In the genomic region with DNA sequence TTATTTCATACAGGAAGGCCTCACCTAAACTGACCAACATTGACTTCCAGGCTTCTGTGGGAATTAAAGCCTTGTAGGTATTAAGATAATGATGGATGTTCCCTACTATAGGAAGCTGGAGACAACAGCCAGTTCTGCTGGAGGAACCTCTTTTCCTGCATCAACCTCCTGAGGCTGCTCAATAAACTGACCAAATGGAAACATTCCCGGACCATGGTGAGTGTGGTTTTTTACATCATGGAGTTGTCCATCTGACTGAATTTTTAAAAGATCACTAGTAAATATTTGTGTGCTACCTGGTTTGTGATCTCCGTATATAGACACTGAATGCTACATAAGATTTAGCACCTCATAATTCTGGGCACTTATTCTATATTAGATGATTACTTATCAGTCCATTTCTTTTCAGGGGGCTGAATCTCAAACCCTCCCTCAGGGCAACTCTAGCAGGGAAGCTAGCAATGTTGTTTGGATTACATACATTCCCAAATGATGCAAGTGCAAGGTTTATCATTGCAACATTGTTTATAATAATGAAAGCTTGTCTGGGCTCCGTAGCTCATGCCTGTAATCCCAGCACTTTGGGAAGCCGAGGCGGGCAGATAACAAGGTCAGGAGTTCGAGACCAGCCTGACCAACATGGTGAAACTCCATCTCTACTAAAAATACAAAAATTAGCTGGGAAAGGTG, we compare ENCODE assay signal across 14 cellular contexts. TPM values are rescaled to one million over a fixed set of nuclear protein-coding genes. Genes with fewer than 3 reads are reported as not detected.
DNase-seq lines count a peak whose midpoint lies in the region; TF ChIP-seq lines count a peak whose summit lies in the region.
"Had no signal": no experiment of that assay in that cellular context is flagged by ENCODE, and none has a peak within 500 bp of the region (broad histone marks: within the 10 kb centered on the region; RNA-seq: fewer than 3 reads in every experiment).

No MANE protein-coding gene starts in this region.

- H2BK5ac ChIP-seq in trophoblast cell (ENCODE audit: low read depth, low read length, poor library complexity) = no peak overlapping the region

- H3K27ac ChIP-seq in MM.1S (ENCODE audit: low read length) (no peak overlapping the region), trophoblast cell (ENCODE audit: low read depth, low read length) (peak overlapping the region; percentile 41)
- H3K27ac ChIP-seq: BLaER1 treated with 17β-estradiol and CSF1 and Interleukin-3, amounts not matched to agents 10 nM and 100 nM had no signal

- H2AFZ ChIP-seq in MM.1S (ENCODE audit: low read length) (no peak overlapping the region), trophoblast cell (ENCODE audit: insufficient read depth, low read length, poor library complexity) (no peak overlapping the region)

- H3K27me3 ChIP-seq in MM.1S (replicated peaks; ENCODE audit: insufficient read depth, low read length) (no peaks in the 10 kb centered on the region), trophoblast cell (ENCODE audit: insufficient read depth, low read length) (no peaks in the 10 kb centered on the region)
- H3K27me3 ChIP-seq: BLaER1 treated with 17β-estradiol and CSF1 and Interleukin-3, amounts not matched to agents 10 nM and 100 nM had no signal

- H3K23ac ChIP-seq in trophoblast cell (ENCODE audit: low read length) = no peak overlapping the region

- H4K20me1 ChIP-seq in MM.1S (ENCODE audit: insufficient read depth, low read length) = no peaks in the 10 kb centered on the region
- H4K20me1 ChIP-seq: BLaER1 treated with 17β-estradiol and CSF1 and Interleukin-3, amounts not matched to agents 10 nM and 100 nM had no signal

- no peak overlapping the region for H3K4me2 ChIP-seq in MM.1S (ENCODE audit: low read depth, low read length)
- H3K4me2 ChIP-seq in trophoblast cell (ENCODE audit: low read length) = no peak overlapping the region
- H3K4me2 ChIP-seq: BLaER1 treated with 17β-estradiol and CSF1 and Interleukin-3, amounts not matched to agents 10 nM and 100 nM had no signal

- DNase-seq in EH (ENCODE audit: low read depth) = peak; percentile 16
- DNase-seq in MM.1S = peak; percentile 4
- peak; percentile 46 for DNase-seq in fibroblast of peridontal ligament (ENCODE audit: extremely low read depth)
- peak in 1 of 2 donors; percentile 62 for DNase-seq in trophoblast cell
- no peak for DNase-seq in cortex of kidney (lab: John Stamatoyannopoulos, UW)
- no peak for DNase-seq in superior temporal gyrus (ENCODE audit: extremely low spot score)
- no peak for DNase-seq in activated CD8-positive, alpha-beta memory T cell treated with anti-CD3 and anti-CD28 coated beads, Interleukin-2, amount 50 U/mL, for 4 hours
- DNase-seq: 8988T; Calu3; CD8-positive, alpha-beta T cell; DMS79 treated with DMSO at 0.1 percent for 48 hours; GDM1; H9 had no signal

- no peak overlapping the region for H3K18ac ChIP-seq in trophoblast cell (ENCODE audit: low read length)

- H2BK120ac ChIP-seq in trophoblast cell (ENCODE audit: insufficient read depth, low read length, poor library complexity) = no peak overlapping the region

- no peak overlapping the region for H3K14ac ChIP-seq in trophoblast cell (ENCODE audit: low read length)

- H3K9me2 ChIP-seq in MM.1S (replicated peaks; ENCODE audit: insufficient read depth, low read length) = no peaks in the 10 kb centered on the region

- H3K9me3 ChIP-seq in MM.1S (replicated peaks; ENCODE audit: insufficient read depth, low read length) (no peaks in the 10 kb centered on the region), trophoblast cell (ENCODE audit: insufficient read depth, low read depth, low read length) (peaks cover 2% of the 10 kb centered on the region)

- H3K36me3 ChIP-seq in MM.1S (replicated peaks; ENCODE audit: insufficient read depth, low read length) (no peaks in the 10 kb centered on the region), trophoblast cell (ENCODE audit: control insufficient read depth in 1 of 2, insufficient read depth in 2 of 2, low read length in 2 of 2) (peaks cover 0 to 2% of the 10 kb centered on the region in 2 experiments)

- H3K4me3 ChIP-seq in MM.1S (ENCODE audit: low read length) (no peak overlapping the region), trophoblast cell (ENCODE audit: low read depth, low read length) (no peak overlapping the region)
- H3K4me3 ChIP-seq: BLaER1 treated with 17β-estradiol and CSF1 and Interleukin-3, amounts not matched to agents 10 nM and 100 nM had no signal

- no peak overlapping the region for H3K4ac ChIP-seq in trophoblast cell (ENCODE audit: low read depth, low read length)

- H4K12ac ChIP-seq in trophoblast cell (ENCODE audit: low read depth, low read length) = no peak overlapping the region

- no peak overlapping the region for H4K91ac ChIP-seq in trophoblast cell (ENCODE audit: low read depth, low read length)

- H3F3A ChIP-seq in MM.1S (ENCODE audit: insufficient read depth, low read length) = no peaks in the 10 kb centered on the region

- no peaks in the 10 kb centered on the region for H3K79me2 ChIP-seq in MM.1S (ENCODE audit: low read length)
- no peaks in the 10 kb centered on the region for H3K79me2 ChIP-seq in trophoblast cell (ENCODE audit: control insufficient read depth, insufficient read depth, low read length, poor library complexity)

- WGBS in trophoblast cell (ENCODE audit: extremely low coverage, insufficient coverage, insufficient read length) = no CpG with 5 or more reads among the region's 6 CpGs

- H4K8ac ChIP-seq in trophoblast cell (ENCODE audit: low read depth, low read length) = no peak overlapping the region

- H3K9ac ChIP-seq in MM.1S (ENCODE audit: low read length) = no peak overlapping the region
- H3K9ac ChIP-seq in trophoblast cell (ENCODE audit: low read length) = no peak overlapping the region
- H3K9ac ChIP-seq: BLaER1 treated with 17β-estradiol and CSF1 and Interleukin-3, amounts not matched to agents 10 nM and 100 nM had no signal

- H2BK12ac ChIP-seq in trophoblast cell (ENCODE audit: low read length) = no peak overlapping the region

- H3K4me1 ChIP-seq in MM.1S (ENCODE audit: low read length) (no peaks in the 10 kb centered on the region), trophoblast cell (ENCODE audit: control insufficient read depth in 1 of 2, insufficient read depth in 2 of 2, low read length in 2 of 2) (peaks cover 3 to 4% of the 10 kb centered on the region in 2 experiments)
- H3K4me1 ChIP-seq: BLaER1 treated with 17β-estradiol and CSF1 and Interleukin-3, amounts not matched to agents 10 nM and 100 nM had no signal

- H2AK5ac ChIP-seq in trophoblast cell (ENCODE audit: low read length) = no peak overlapping the region

- no peak for TF ChIP-seq CTCF in MM.1S (IDR thresholded peaks at IDR 0.05; ENCODE audit: low read length)

- no peaks in the 10 kb centered on the region for H3K79me1 ChIP-seq in trophoblast cell (ENCODE audit: low read length)

RNA-seq across cellular contexts. Expression of a gene that starts 21.5 kb away (rescaled TPM):
- 0.25 and 0.42 TPM in 2 replicates for polyA plus RNA-seq in trophoblast cell (2013)

RNA-seq across cellular contexts. Expression of a gene that starts 46.6 kb away (rescaled TPM):
- 1.4 and 1.9 TPM in 2 replicates for polyA plus RNA-seq in trophoblast cell (2013)

Comparison
In these comparisons a context has a peak if more than half of its experiments do, and no peak if none do; other contexts are left out.
1. DNase-seq: peak in EH (single experiment), MM.1S (single experiment) and fibroblast of peridontal ligament (single experiment); none in cortex of kidney (single experiment), superior temporal gyrus (single experiment) and activated CD8-positive, alpha-beta memory T cell treated with anti-CD3 and anti-CD28 coated beads, Interleukin-2, amount 50 U/mL, for 4 hours (single experiment).